In genomic region chr13:42594577-42595571, GRCh38 we compare ENCODE assay signal across 1 cellular context.
TF ChIP-seq lines count a peak whose summit lies in the region.

No MANE protein-coding gene starts in this region.

TF ChIP-seq in H1, 55 proteins besides CTCF, POLR2A, EP300 and RAD21:
- TF ChIP-seq KDM1A (IDR thresholded peaks at IDR 0.05; ENCODE audit: borderline replicate concordance, low read length) (no peak), CEBPB (IDR thresholded peaks at IDR 0.05; ENCODE audit: low read depth, low read length) (peak; percentile 47; the same call in 1 of the 2 replicates)
